In the genomic region with DNA sequence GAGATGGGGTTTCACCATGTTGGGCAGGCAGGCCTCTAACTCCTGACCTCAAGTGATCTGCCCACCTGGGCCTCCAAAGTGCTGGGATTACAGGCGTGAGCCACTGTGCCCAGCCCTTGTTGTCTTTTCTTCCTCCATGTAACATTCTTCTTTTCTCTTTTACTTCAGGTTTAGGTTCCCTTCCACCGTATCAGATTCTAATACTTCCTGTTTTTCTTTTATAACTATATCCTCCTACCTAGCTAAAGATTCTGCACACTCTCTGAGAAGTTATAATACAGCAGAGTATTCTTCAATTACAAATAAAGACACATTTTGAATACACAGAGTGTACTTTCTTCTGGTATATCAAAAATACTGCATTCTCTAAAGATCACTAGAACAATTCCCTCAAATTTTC, we compare ENCODE assay signal across 14 cellular contexts.
"Had no signal": no experiment of that assay in that cellular context is flagged by ENCODE, and none has a peak within 500 bp of the region (broad histone marks: within the 10 kb centered on the region; RNA-seq: fewer than 3 reads in every experiment).

No MANE protein-coding gene starts in this region.

- DNase-seq: activated CD4-positive, alpha-beta T cell treated with anti-CD3 and anti-CD28 coated beads, Interleukin-2, amount 50 U/mL, for 4 hours; activated naive CD4-positive, alpha-beta T cell; foreskin keratinocyte; hippocampal formation; islet precursor cell; lower lobe of right lung; occipital lobe; posterior cingulate gyrus; retina; stimulated activated naive CD8-positive, alpha-beta T cell treated with anti-CD3 and anti-CD28 coated beads, Interleukin-15, amount 100 ng/mL, for 72 hours; T-helper 1 cell; WERI-Rb-1 had no signal

- H3K4me1 Mint-ChIP-seq: brain had no signal

- H3K27ac Mint-ChIP-seq: brain, type B pancreatic cell had no signal

- ATAC-seq: foreskin keratinocyte; lower lobe of right lung; stimulated activated naive CD8-positive, alpha-beta T cell treated with anti-CD3 and anti-CD28 coated beads, Interleukin-15, amount 100 ng/mL, for 72 hours had no signal

- H3K9me3 Mint-ChIP-seq: brain; stimulated activated naive CD8-positive, alpha-beta T cell treated with anti-CD3 and anti-CD28 coated beads, Interleukin-15, amount 100 ng/mL, for 72 hours; type B pancreatic cell had no signal

- H3K4me3 Mint-ChIP-seq: brain; stimulated activated naive CD8-positive, alpha-beta T cell treated with anti-CD3 and anti-CD28 coated beads, Interleukin-15, amount 100 ng/mL, for 72 hours; type B pancreatic cell had no signal

- H3K27me3 Mint-ChIP-seq: brain; stimulated activated naive CD8-positive, alpha-beta T cell treated with anti-CD3 and anti-CD28 coated beads, Interleukin-15, amount 100 ng/mL, for 72 hours; type B pancreatic cell had no signal
